ENCODE assay signal across 14 cellular contexts in the genomic region with DNA sequence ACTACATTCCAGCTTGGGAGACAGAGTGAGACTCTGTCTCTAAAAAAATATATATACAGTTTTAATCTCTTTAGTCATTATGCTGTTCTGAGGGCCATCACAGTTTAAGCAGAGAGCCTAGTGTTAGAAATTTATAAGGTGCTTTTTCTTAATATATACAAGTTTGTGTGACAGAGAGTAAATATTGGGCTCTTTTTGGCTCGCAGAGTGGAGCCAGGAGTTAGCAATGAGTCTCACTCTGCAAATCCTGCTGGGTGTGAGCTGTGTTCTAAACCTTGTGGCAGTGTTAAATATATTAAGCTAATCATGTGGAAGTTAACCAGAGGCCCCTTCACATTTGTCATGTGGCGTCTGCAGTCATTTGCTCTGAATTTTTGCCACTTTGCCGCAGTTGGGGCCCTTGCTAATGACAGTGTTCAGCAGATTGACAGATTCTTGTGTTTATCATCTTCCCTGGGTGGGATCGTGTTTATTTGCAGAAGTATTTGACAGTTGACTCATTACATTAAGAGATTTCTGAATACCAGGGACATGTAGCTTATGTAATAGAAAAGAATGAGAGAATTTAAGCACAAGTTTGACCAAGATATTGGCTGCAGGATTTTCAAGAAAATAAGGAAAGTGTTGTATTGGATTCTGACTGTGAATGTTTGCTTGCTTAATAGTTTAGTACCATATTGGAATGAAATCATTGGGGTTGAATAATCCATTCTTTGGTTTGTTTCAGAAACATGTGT. TPM values are rescaled to one million over a fixed set of nuclear protein-coding genes. Genes with fewer than 3 reads are reported as not detected.
DNase-seq lines count a peak whose midpoint lies in the region; ATAC-seq and TF ChIP-seq lines count a peak whose summit lies in the region.
"Had no signal": no experiment of that assay in that cellular context is flagged by ENCODE, and none has a peak within 500 bp of the region (broad histone marks: within the 10 kb centered on the region; RNA-seq: fewer than 3 reads in every experiment).

No MANE protein-coding gene starts in this region.

- no peak overlapping the region for H3K56ac ChIP-seq in IMR-90 (ENCODE audit: extremely low read depth, insufficient read depth, low read length)

- WGBS in IMR-90 (ENCODE audit: extremely low coverage in 2 of 2, insufficient read length in 1 of 2), 2 experiments = 70% methylated on average over 2 of the region's 4 CpGs; no CpG with 5 or more reads in 1 of the 2 experiments

- no peak for TF ChIP-seq CTCF in IMR-90 (conservative IDR thresholded peaks at IDR 0.05; ENCODE audit: low read depth, low read length)
- no peak for TF ChIP-seq CTCF in fibroblast of villous mesenchyme (IDR thresholded peaks at IDR 0.05; ENCODE audit: insufficient read depth, low read depth, low read length)
- TF ChIP-seq CTCF in tibial artery (IDR thresholded peaks at IDR 0.05) = no peak

- no peak overlapping the region for H2BK15ac ChIP-seq in IMR-90 (ENCODE audit: low read depth, low read length)

- no peak overlapping the region for H3K9ac ChIP-seq in IMR-90 (ENCODE audit: low read depth, low read length)
- H3K9ac ChIP-seq: BLaER1 treated with 17β-estradiol and CSF1 and Interleukin-3, amounts not matched to agents 10 nM and 100 nM had no signal

- peaks cover 7% of the 10 kb centered on the region for H3K4me1 ChIP-seq in IMR-90 (ENCODE audit: control insufficient read depth, insufficient read depth, low read length)
- peaks cover 58% of the 10 kb centered on the region for H3K4me1 ChIP-seq in SJSA1 (replicated peaks)
- peaks cover 0 to 62% (median 24%) of the 10 kb centered on the region in 4 donors for H3K4me1 ChIP-seq in tibial artery
- H3K4me1 ChIP-seq: BLaER1 treated with 17β-estradiol and CSF1 and Interleukin-3, amounts not matched to agents 10 nM and 100 nM had no signal

- no peak for TF ChIP-seq RAD21 in IMR-90 (IDR thresholded peaks at IDR 0.05; ENCODE audit: low read length)

- no peak overlapping the region for H2AK9ac ChIP-seq in IMR-90 (replicated peaks; ENCODE audit: low read depth, low read length, poor library complexity)

- H3K36me3 Mint-ChIP-seq in activated T-cell treated with anti-CD3 and anti-CD28 coated beads, Interleukin-2, amount 50 U/mL, for 24 hours (ENCODE audit: low read depth) = peaks cover 76% of the 10 kb centered on the region
- H3K36me3 Mint-ChIP-seq in activated naive CD8-positive, alpha-beta T cell treated with anti-CD3 and anti-CD28 coated beads, Interleukin-2, amount 50 U/mL, for 24 hours (ENCODE audit: low read depth) = peaks cover 7% of the 10 kb centered on the region

- no peak overlapping the region for H2AFZ ChIP-seq in IMR-90 (replicated peaks; ENCODE audit: low read length, poor library complexity)

- H3K4me1 Mint-ChIP-seq in activated T-cell treated with anti-CD3 and anti-CD28 coated beads, Interleukin-2, amount 50 U/mL, for 24 hours (ENCODE audit: low read depth) = no peaks in the 10 kb centered on the region
- no peaks in the 10 kb centered on the region for H3K4me1 Mint-ChIP-seq in activated naive CD8-positive, alpha-beta T cell treated with anti-CD3 and anti-CD28 coated beads, Interleukin-2, amount 50 U/mL, for 24 hours

- intact Hi-C loops in IMR-90 (cut with micrococcal nuclease) (no loop called here), tibial artery (cut with DNase I; ENCODE audit: low total_unique reads) (no loop called here)

- H2BK20ac ChIP-seq in IMR-90 (ENCODE audit: low read depth, low read length) = no peak overlapping the region

- TF ChIP-seq POLR2A in IMR-90 (IDR thresholded peaks at IDR 0.05; ENCODE audit: low read depth, low read length) (no peak), erythroblast (IDR thresholded peaks at IDR 0.05; ENCODE audit: low read length) (no peak)

- H4K8ac ChIP-seq in IMR-90 (ENCODE audit: low read depth in 2 of 2, low read length in 2 of 2) = no peak overlapping the region

- H3K27ac Mint-ChIP-seq in activated T-cell treated with anti-CD3 and anti-CD28 coated beads, Interleukin-2, amount 50 U/mL, for 24 hours = no peak overlapping the region
- H3K27ac Mint-ChIP-seq in activated naive CD8-positive, alpha-beta T cell treated with anti-CD3 and anti-CD28 coated beads, Interleukin-2, amount 50 U/mL, for 24 hours = no peak overlapping the region

- BruUV-seq in IMR-90 (replicated peaks; lab: Mats Ljungman, UMichigan) = no TSS peak

- no peak overlapping the region for H2AK5ac ChIP-seq in IMR-90 (ENCODE audit: low read depth, low read length)

- H3K9me3 ChIP-seq in IMR-90 (ENCODE audit: control insufficient read depth, insufficient read depth, low read length) (no peaks in the 10 kb centered on the region), SJSA1 (replicated peaks) (no peaks in the 10 kb centered on the region), tibial artery (no peaks in the 10 kb centered on the region)
- H3K9me3 ChIP-seq: BLaER1 treated with 17β-estradiol and CSF1 and Interleukin-3, amounts not matched to agents 10 nM and 100 nM had no signal

- H3K27me3 ChIP-seq in IMR-90 (ENCODE audit: control insufficient read depth, insufficient read depth, low read length) (no peaks in the 10 kb centered on the region), SJSA1 (replicated peaks) (no peaks in the 10 kb centered on the region), tibial artery (no peaks in the 10 kb centered on the region)
- H3K27me3 ChIP-seq: BLaER1 treated with 17β-estradiol and CSF1 and Interleukin-3, amounts not matched to agents 10 nM and 100 nM had no signal

- no peak overlapping the region for H3K27ac ChIP-seq in IMR-90 (ENCODE audit: insufficient read depth, low read length)
- H3K27ac ChIP-seq in SJSA1 = peak overlapping the region; percentile 54
- H3K27ac ChIP-seq in tibial artery = peak overlapping the region; percentile 74 to 78
- H3K27ac ChIP-seq: BLaER1 treated with 17β-estradiol and CSF1 and Interleukin-3, amounts not matched to agents 10 nM and 100 nM had no signal

- no peak overlapping the region for H3K4me3 ChIP-seq in IMR-90 (ENCODE audit: insufficient read depth, low read depth, low read length)
- no peak overlapping the region for H3K4me3 ChIP-seq in SJSA1
- H3K4me3 ChIP-seq in fibroblast of villous mesenchyme (ENCODE audit: low read depth, low read length) = no peak overlapping the region
- no peak overlapping the region for H3K4me3 ChIP-seq in tibial artery
- H3K4me3 ChIP-seq: BLaER1 treated with 17β-estradiol and CSF1 and Interleukin-3, amounts not matched to agents 10 nM and 100 nM; K562 had no signal

- H2BK5ac ChIP-seq in IMR-90 (ENCODE audit: low read depth, low read length, poor library complexity, severe bottlenecking) = no peak overlapping the region

- H3K27me3 Mint-ChIP-seq in activated T-cell treated with anti-CD3 and anti-CD28 coated beads, Interleukin-2, amount 50 U/mL, for 24 hours = no peaks in the 10 kb centered on the region
- H3K27me3 Mint-ChIP-seq in activated naive CD8-positive, alpha-beta T cell treated with anti-CD3 and anti-CD28 coated beads, Interleukin-2, amount 50 U/mL, for 24 hours = no peaks in the 10 kb centered on the region

- no peak overlapping the region for H4K91ac ChIP-seq in IMR-90 (ENCODE audit: insufficient read depth, low read depth, low read length)

- H3K14ac ChIP-seq in IMR-90 (replicated peaks; ENCODE audit: low read depth, low read length) = no peak overlapping the region

- H4K5ac ChIP-seq in IMR-90 (ENCODE audit: low read depth, low read length) = no peak overlapping the region

- H3K18ac ChIP-seq in IMR-90 (ENCODE audit: low read depth, low read length) = no peak overlapping the region

- ATAC-seq in IMR-90 (ENCODE audit: low read depth) (peak; percentile 43), HG03442 (IDR thresholded peaks at IDR 0.05; ENCODE audit: unreplicated experiment) (no peak)
- no peak for ATAC-seq in activated naive CD8-positive, alpha-beta T cell treated with anti-CD3 and anti-CD28 coated beads, Interleukin-2, amount 50 U/mL, for 24 hours
- ATAC-seq: K562 had no signal

- POLR2A ChIA-PET in IMR-90 (lab: Charles Lee; ENCODE audit: unreplicated experiment) = no interaction called here

- H3K4ac ChIP-seq in IMR-90 (ENCODE audit: low read depth, low read length) = no peak overlapping the region

- H4K20me1 ChIP-seq in IMR-90 (ENCODE audit: insufficient read depth, low read length) = no peaks in the 10 kb centered on the region

- H3K36me3 ChIP-seq in IMR-90 (ENCODE audit: control insufficient read depth, insufficient read depth, low read length) (peaks cover 13% of the 10 kb centered on the region; the same call in 1 of the 2 replicates), SJSA1 (peaks cover 13% of the 10 kb centered on the region), tibial artery (peaks cover 0 to 37% (median 13%) of the 10 kb centered on the region in 3 donors)

- no peak overlapping the region for H3K4me2 ChIP-seq in IMR-90 (ENCODE audit: low read depth, low read length)
- H3K4me2 ChIP-seq: BLaER1 treated with 17β-estradiol and CSF1 and Interleukin-3, amounts not matched to agents 10 nM and 100 nM had no signal

- no peak overlapping the region for H3K4me3 Mint-ChIP-seq in activated T-cell treated with anti-CD3 and anti-CD28 coated beads, Interleukin-2, amount 50 U/mL, for 24 hours
- H3K4me3 Mint-ChIP-seq in activated naive CD8-positive, alpha-beta T cell treated with anti-CD3 and anti-CD28 coated beads, Interleukin-2, amount 50 U/mL, for 24 hours = no peak overlapping the region

- no peak overlapping the region for H2BK120ac ChIP-seq in IMR-90 (ENCODE audit: low read depth, low read length)

- in situ Hi-C loops in IMR-90 (cut with MboI; ENCODE audit: low sequenced_read_pairs) = no loop called here

- CTCF ChIA-PET in IMR-90 (lab: Yijun Ruan, JAX) = interaction anchor here (0.6 to 1.1 kb wide), 4 partner anchors 11 to 56 kb away, joined by 3 to 4 read pairs (median 4); no protein-coding TSS in a partner anchor

- H3K9me1 ChIP-seq in IMR-90 (ENCODE audit: insufficient read depth, low read length) = no peaks in the 10 kb centered on the region

- no peak for DNase-seq in IMR-90
- DNase-seq in SJSA1 (ENCODE audit: low read depth in 1 of 2, low spot score in 2 of 2) = peak in 1 of 2 experiments; percentile 81
- peak; percentile 58 for DNase-seq in fibroblast of villous mesenchyme (ENCODE audit: low read depth)
- no peak for DNase-seq in tibial artery
- DNase-seq in activated T-cell treated with anti-CD3 and anti-CD28 coated beads, Interleukin-2, amount 50 U/mL, for 24 hours = no peak
- no peak for DNase-seq in erythroblast (lab: John Stamatoyannopoulos, UW)
- DNase-seq in activated naive CD8-positive, alpha-beta T cell treated with anti-CD3 and anti-CD28 coated beads, Interleukin-2, amount 50 U/mL, for 24 hours = no peak
- DNase-seq: H7, NCI-H1694 treated with DMSO at 0.1 percent for 48 hours, NCI-H446 treated with DMSO at 0.1 percent for 48 hours, SHP77 treated with DMSO at 0.1 percent for 48 hours had no signal

- dilution Hi-C loops in IMR-90 (cut with HindIII; ENCODE audit: low sequenced_read_pairs, unreplicated experiment) = no loop called here

- H3K9me3 Mint-ChIP-seq in activated T-cell treated with anti-CD3 and anti-CD28 coated beads, Interleukin-2, amount 50 U/mL, for 24 hours = no peaks in the 10 kb centered on the region
- H3K9me3 Mint-ChIP-seq in activated naive CD8-positive, alpha-beta T cell treated with anti-CD3 and anti-CD28 coated beads, Interleukin-2, amount 50 U/mL, for 24 hours = no peaks in the 10 kb centered on the region

- H3K23ac ChIP-seq in IMR-90 (ENCODE audit: low read depth, low read length) = no peak overlapping the region

- H3K79me1 ChIP-seq in IMR-90 (ENCODE audit: low read depth in 1 of 2, low read length in 2 of 2) = peaks cover 0 to under 1% of the 10 kb centered on the region in 2 experiments; a peak in 1 of 4 replicates

RNA-seq across cellular contexts. Expression of gene SPATA2, which starts 37.9 kb away (rescaled TPM):
- total RNA-seq in IMR-90 (2012; rRNA removed) (1.3 and 1.4 TPM in 2 replicates), fibroblast of villous mesenchyme (2.6 and 3.9 TPM in 2 replicates)
- 4.4 and 4.5 TPM in 2 replicates for polyA plus RNA-seq in IMR-90 (2012; rRNA removed)
- polyA plus RNA-seq in IMR-90 (2012; cell fraction: cytosol; rRNA removed) = 3.5 and 5.8 TPM in 2 replicates
- polyA plus RNA-seq in IMR-90 (2012; cell fraction: nucleus; rRNA removed; ENCODE audit: low replicate concordance) = 5.9 and 9.4 TPM in 2 replicates
- total RNA-seq in SJSA1 (2014; rRNA removed; shearing (Covaris generic)) = 2.5 and 3.5 TPM in 2 replicates

RNA-seq across cellular contexts. Expression of gene RNF114, which starts 58.8 kb away (rescaled TPM):
- total RNA-seq in IMR-90 (2012; rRNA removed) (44.6 and 49.7 TPM in 2 replicates), fibroblast of villous mesenchyme (44.1 and 57.0 TPM in 2 replicates)
- polyA plus RNA-seq in IMR-90 (2012; rRNA removed) = 55.0 and 62.3 TPM in 2 replicates
- polyA plus RNA-seq in IMR-90 (2012; cell fraction: cytosol; rRNA removed) = 122 and 166 TPM in 2 replicates
- 88.0 and 111 TPM in 2 replicates for polyA plus RNA-seq in IMR-90 (2012; cell fraction: nucleus; rRNA removed; ENCODE audit: low replicate concordance)
- 168 and 175 TPM in 2 replicates for total RNA-seq in SJSA1 (2014; rRNA removed; shearing (Covaris generic))
